In the genomic region with DNA sequence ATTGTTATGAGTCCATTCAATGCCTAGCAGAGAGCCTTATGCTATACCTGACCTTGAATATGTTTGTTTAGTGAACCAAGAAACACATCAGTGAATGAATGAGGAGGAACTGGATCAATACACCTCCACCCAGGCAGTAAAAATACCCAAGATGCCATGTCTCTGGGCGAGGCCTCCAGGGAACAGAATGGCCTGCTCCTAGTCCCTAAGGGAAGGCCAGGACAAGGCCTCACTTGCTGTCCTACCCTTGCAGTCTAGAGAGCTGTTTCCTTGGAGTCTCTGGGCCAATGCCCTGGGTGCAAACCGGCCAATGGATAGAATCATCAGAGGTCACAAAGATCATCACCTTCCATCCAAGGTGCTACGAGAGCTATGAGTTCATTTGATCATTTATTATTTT, we compare ENCODE assay signal across 21 cellular contexts. TPM values are rescaled to one million over a fixed set of nuclear protein-coding genes. Genes with fewer than 3 reads are reported as not detected.
DNase-seq lines count a peak whose midpoint lies in the region; ATAC-seq and TF ChIP-seq lines count a peak whose summit lies in the region.
"Had no signal": no experiment of that assay in that cellular context is flagged by ENCODE, and none has a peak within 500 bp of the region (broad histone marks: within the 10 kb centered on the region; RNA-seq: fewer than 3 reads in every experiment).

No MANE protein-coding gene starts in this region.

- ATAC-seq in activated T-cell treated with anti-CD3 and anti-CD28 coated beads, Interleukin-2, amount 50 U/mL, for 72 hours (replicated peaks in 1 of 2), result no peak
- no peak for ATAC-seq in HG03442 (IDR thresholded peaks at IDR 0.05; ENCODE audit: unreplicated experiment)
- ATAC-seq: activated CD8-positive, alpha-beta T cell treated with anti-CD3 and anti-CD28 coated beads for 36 hours; GM23338; heart right ventricle; K562; natural killer cell treated with Interleukin-12 subunit alpha and Interleukin-12 subunit beta and Interleukin-15 and Interleukin-18, amount 100 ng/mL, for 72 hours had no signal

- DNase-seq in activated T-cell treated with anti-CD3 and anti-CD28 coated beads, Interleukin-2, amount 50 U/mL, for 72 hours, result no peak
- DNase-seq in activated T-cell treated with anti-CD3 and anti-CD28 coated beads, Interleukin-2, amount 50 U/mL, for 48 hours, result no peak
- peak; percentile 69 for DNase-seq in SW480 (ENCODE audit: low spot score)
- DNase-seq in nephron progenitor cell, result no peak
- DNase-seq in type B pancreatic cell (ENCODE audit: extremely low spot score, unreplicated experiment), result no peak
- DNase-seq in GM10248 (ENCODE audit: extremely low spot score), result no peak
- DNase-seq in NCI-H1694 treated with DMSO at 0.1 percent for 48 hours (lab: John Stamatoyannopoulos, UW), result no peak
- DNase-seq: activated CD4-positive, CD25-positive, alpha-beta regulatory T cell; activated CD8-positive, alpha-beta T cell treated with anti-CD3 and anti-CD28 coated beads for 36 hours; activated T-cell treated with anti-CD3 and anti-CD28 coated beads for 4 hours; central memory CD4-positive, alpha-beta T cell; heart right ventricle; NCI-H146; NCI-H526 treated with DMSO at 0.1 percent for 48 hours; sigmoid colon had no signal

- peaks cover 45% of the 10 kb centered on the region for H3K4me1 Mint-ChIP-seq in activated T-cell treated with anti-CD3 and anti-CD28 coated beads, Interleukin-2, amount 50 U/mL, for 72 hours (ENCODE audit: low read depth)
- peaks cover 5% of the 10 kb centered on the region for H3K4me1 Mint-ChIP-seq in nephron progenitor cell
- H3K4me1 Mint-ChIP-seq in type B pancreatic cell (ENCODE audit: unreplicated experiment), result no peaks in the 10 kb centered on the region

- no peak overlapping the region for H3K4me3 Mint-ChIP-seq in activated T-cell treated with anti-CD3 and anti-CD28 coated beads, Interleukin-2, amount 50 U/mL, for 72 hours
- H3K4me3 Mint-ChIP-seq in nephron progenitor cell (no peak overlapping the region), type B pancreatic cell (no peak overlapping the region)
- H3K4me3 Mint-ChIP-seq: activated CD8-positive, alpha-beta T cell treated with anti-CD3 and anti-CD28 coated beads for 36 hours; activated naive CD4-positive, alpha-beta T cell treated with anti-CD3 and anti-CD28 coated beads, Interleukin-2, amount 50 U/mL, for 24 hours; GM23338; natural killer cell treated with Interleukin-12 subunit alpha and Interleukin-12 subunit beta and Interleukin-15 and Interleukin-18, amount 100 ng/mL, for 72 hours had no signal

- CTCF ChIA-PET in GM10248 (lab: Yijun Ruan, JAX), result interaction anchor here (0.8 to 9.7 kb wide), 6 partner anchors 14 to 451 kb away, joined by 3 to 325 read pairs (median 5); no protein-coding TSS in a partner anchor

- POLR2A ChIA-PET in GM10248 (lab: Yijun Ruan, JAX), result no interaction called here

- H3K27me3 Mint-ChIP-seq in activated T-cell treated with anti-CD3 and anti-CD28 coated beads, Interleukin-2, amount 50 U/mL, for 72 hours (ENCODE audit: low read depth), result no peaks in the 10 kb centered on the region
- peaks cover 3% of the 10 kb centered on the region for H3K27me3 Mint-ChIP-seq in nephron progenitor cell (ENCODE audit: low read depth, poor library complexity)
- H3K27me3 Mint-ChIP-seq in type B pancreatic cell, result no peaks in the 10 kb centered on the region
- H3K27me3 Mint-ChIP-seq: activated CD8-positive, alpha-beta T cell treated with anti-CD3 and anti-CD28 coated beads for 36 hours; activated naive CD4-positive, alpha-beta T cell treated with anti-CD3 and anti-CD28 coated beads, Interleukin-2, amount 50 U/mL, for 24 hours; natural killer cell treated with Interleukin-12 subunit alpha and Interleukin-12 subunit beta and Interleukin-15 and Interleukin-18, amount 100 ng/mL, for 72 hours had no signal

- peaks cover 26 to 38% of the 10 kb centered on the region in 2 donors for H3K36me3 Mint-ChIP-seq in activated T-cell treated with anti-CD3 and anti-CD28 coated beads, Interleukin-2, amount 50 U/mL, for 72 hours (ENCODE audit: insufficient read depth in 2 of 2)
- H3K36me3 Mint-ChIP-seq in nephron progenitor cell (ENCODE audit: low read depth) (peaks cover 29% of the 10 kb centered on the region), type B pancreatic cell (peaks cover 8% of the 10 kb centered on the region)

- H3K9me3 Mint-ChIP-seq in activated T-cell treated with anti-CD3 and anti-CD28 coated beads, Interleukin-2, amount 50 U/mL, for 72 hours, result no peaks in the 10 kb centered on the region
- no peaks in the 10 kb centered on the region for H3K9me3 Mint-ChIP-seq in nephron progenitor cell
- H3K9me3 Mint-ChIP-seq in type B pancreatic cell, result no peaks in the 10 kb centered on the region
- H3K9me3 Mint-ChIP-seq: activated CD8-positive, alpha-beta T cell treated with anti-CD3 and anti-CD28 coated beads for 36 hours; activated naive CD4-positive, alpha-beta T cell treated with anti-CD3 and anti-CD28 coated beads, Interleukin-2, amount 50 U/mL, for 24 hours; GM23338; natural killer cell treated with Interleukin-12 subunit alpha and Interleukin-12 subunit beta and Interleukin-15 and Interleukin-18, amount 100 ng/mL, for 72 hours had no signal

- peak overlapping the region; percentile 83 for H3K27ac Mint-ChIP-seq in activated T-cell treated with anti-CD3 and anti-CD28 coated beads, Interleukin-2, amount 50 U/mL, for 72 hours
- peak overlapping the region; percentile 45 for H3K27ac Mint-ChIP-seq in nephron progenitor cell
- H3K27ac Mint-ChIP-seq in type B pancreatic cell, result peak overlapping the region; percentile 93
- H3K27ac Mint-ChIP-seq: activated naive CD4-positive, alpha-beta T cell treated with anti-CD3 and anti-CD28 coated beads, Interleukin-2, amount 50 U/mL, for 24 hours; GM23338; natural killer cell treated with Interleukin-12 subunit alpha and Interleukin-12 subunit beta and Interleukin-15 and Interleukin-18, amount 100 ng/mL, for 72 hours had no signal

- no peak for TF ChIP-seq CTCF in nephron progenitor cell (IDR thresholded peaks at IDR 0.05)
- no peak for TF ChIP-seq CTCF in type B pancreatic cell (conservative IDR thresholded peaks at IDR 0.05)
- no peak for TF ChIP-seq CTCF in GM10248 (IDR thresholded peaks at IDR 0.05; ENCODE audit: control extremely low read depth, extremely low read depth, low read depth, missing control alignments)

RNA-seq across cellular contexts. Expression of gene TNIP1, which starts 26.1 kb away (rescaled TPM):
- total RNA-seq in activated T-cell treated with anti-CD3 and anti-CD28 coated beads, Interleukin-2, amount 50 U/mL, for 72 hours, result 100 to 1,000 TPM; 358 to 420 TPM
- total RNA-seq in type B pancreatic cell (ENCODE audit: low replicate concordance), result 63.6 and 89.2 TPM in 2 replicates

RNA-seq across cellular contexts. Expression of gene GPX3, which starts 34.3 kb away (rescaled TPM):
- total RNA-seq in activated T-cell treated with anti-CD3 and anti-CD28 coated beads, Interleukin-2, amount 50 U/mL, for 72 hours, result not detected
- total RNA-seq in type B pancreatic cell (ENCODE audit: low replicate concordance), result 18.4 and 19.7 TPM in 2 replicates
- total RNA-seq: A172; activated CD8-positive, alpha-beta T cell treated with anti-CD3 and anti-CD28 coated beads for 36 hours; natural killer cell treated with Interleukin-12 subunit alpha and Interleukin-12 subunit beta and Interleukin-15 and Interleukin-18, amount 100 ng/mL, for 72 hours had no signal

Comparison
In these comparisons a context has a peak if more than half of its experiments do, and no peak if none do; other contexts are left out.
1. RNA of gene GPX3, which starts 34.3 kb away (total RNA-seq): 18.4 to 19.7 TPM in type B pancreatic cell; not detected in activated T-cell treated with anti-CD3 and anti-CD28 coated beads, Interleukin-2, amount 50 U/mL, for 72 hours; every median in the first group is over 10 times any median in the second.
2. Peak in every context shown above with its lines, with median percentiles within 50 percentile points of each other: H3K27ac Mint-ChIP-seq.